8 cellular contexts compared by ENCODE assay signal in genomic region chr7:13742719-13743640, GRCh38.
DNase-seq lines count a peak whose midpoint lies in the region; ATAC-seq and TF ChIP-seq lines count a peak whose summit lies in the region.

No MANE protein-coding gene starts in this region.

- H3K4me3 Mint-ChIP-seq in endodermal cell = no peak overlapping the region

- H3K9me3 Mint-ChIP-seq in endodermal cell = no peaks in the 10 kb centered on the region

- H3K36me3 Mint-ChIP-seq in endodermal cell (ENCODE audit: low read depth) = no peaks in the 10 kb centered on the region

- no peak for ATAC-seq in HG03571 (IDR thresholded peaks at IDR 0.05; ENCODE audit: unreplicated experiment)

- WGBS in endodermal cell (ENCODE audit: insufficient coverage in 1 of 2, insufficient read length in 1 of 2), 2 experiments = 89 to 92% methylated on average over 3 to 5 of the region's 5 CpGs

- H3K9ac ChIP-seq in NT2/D1 (ENCODE audit: insufficient read length, low read depth) (no peak overlapping the region), endodermal cell (ENCODE audit: extremely low read depth, low read length, poor library complexity, severe bottlenecking) (no peak overlapping the region)

- H3K4me3 ChIP-seq in NT2/D1 (ENCODE audit: insufficient read length, low read depth) (no peak overlapping the region), endodermal cell (ENCODE audit: low read length) (no peak overlapping the region)

- peak; percentile 7 for DNase-seq in stimulated activated CD4-positive, alpha-beta T cell treated with anti-CD3 and anti-CD28 coated beads, Interleukin-15, amount 100 ng/mL, for 24 hours
- no peak for DNase-seq in stimulated activated CD4-positive, alpha-beta T cell treated with anti-CD3 and anti-CD28 coated beads, Interleukin-4, amount 100 ng/mL, for 1 hour
- DNase-seq in NT2/D1 (ENCODE audit: low read depth, low spot score) (peak; percentile 25), endodermal cell (peak; percentile 51), midbrain (lab: John Stamatoyannopoulos, UW) (peak; percentile 43)
- no peak for DNase-seq in stimulated activated CD4-positive, alpha-beta T cell treated with anti-CD3 and anti-CD28 coated beads, Interleukin-12 subunit alpha, Interleukin-12 subunit beta, amount 100 ng/mL, for 4 hours
- DNase-seq in stimulated activated CD4-positive, alpha-beta T cell treated with anti-CD3 and anti-CD28 coated beads, Interleukin-1b, Interleukin-23, amount 100 ng/mL, for 48 hours = no peak

- H3K27me3 ChIP-seq in NT2/D1 (ENCODE audit: insufficient read depth, insufficient read length) (no peaks in the 10 kb centered on the region), endodermal cell (ENCODE audit: control insufficient read depth, insufficient read depth, low read length, poor library complexity, severe bottlenecking) (no peaks in the 10 kb centered on the region)

- peaks cover 4% of the 10 kb centered on the region for H3K4me1 Mint-ChIP-seq in endodermal cell

- H3K36me3 ChIP-seq in NT2/D1 (ENCODE audit: insufficient read depth, insufficient read length, low read length) = no peaks in the 10 kb centered on the region
- H3K36me3 ChIP-seq in endodermal cell (ENCODE audit: control insufficient read depth, insufficient read depth, low read length) = no peaks in the 10 kb centered on the region

- peak; percentile 72 for TF ChIP-seq CTCF in endodermal cell (conservative IDR thresholded peaks at IDR 0.05)

- H3K27ac ChIP-seq in endodermal cell (ENCODE audit: low read depth, low read length) = no peak overlapping the region

- no peaks in the 10 kb centered on the region for H3K9me3 ChIP-seq in NT2/D1 (ENCODE audit: insufficient read depth, low read length)
- H3K9me3 ChIP-seq in endodermal cell (ENCODE audit: control insufficient read depth, low read length) = no peaks in the 10 kb centered on the region

- H3K4me1 ChIP-seq in NT2/D1 (ENCODE audit: insufficient read depth, insufficient read length) (no peaks in the 10 kb centered on the region), endodermal cell (ENCODE audit: control insufficient read depth, insufficient read depth, low read length) (no peaks in the 10 kb centered on the region)

- H3K27ac Mint-ChIP-seq in endodermal cell = no peak overlapping the region

- H3K27me3 Mint-ChIP-seq in endodermal cell (ENCODE audit: insufficient read depth) = no peaks in the 10 kb centered on the region

Comparison
In these comparisons a context has a peak if more than half of its experiments do, and no peak if none do; other contexts are left out.
1. DNase-seq: peak in stimulated activated CD4-positive, alpha-beta T cell treated with anti-CD3 and anti-CD28 coated beads, Interleukin-15, amount 100 ng/mL, for 24 hours (single experiment), NT2/D1 (single experiment), endodermal cell (single experiment) and midbrain (single experiment); none in stimulated activated CD4-positive, alpha-beta T cell treated with anti-CD3 and anti-CD28 coated beads, Interleukin-4, amount 100 ng/mL, for 1 hour (single experiment), stimulated activated CD4-positive, alpha-beta T cell treated with anti-CD3 and anti-CD28 coated beads, Interleukin-12 subunit alpha, Interleukin-12 subunit beta, amount 100 ng/mL, for 4 hours (single experiment) and stimulated activated CD4-positive, alpha-beta T cell treated with anti-CD3 and anti-CD28 coated beads, Interleukin-1b, Interleukin-23, amount 100 ng/mL, for 48 hours (single experiment).